ENCODE assay signal across 8 cellular contexts in genomic region chr5:103258368-103258956, GRCh38. TPM values are rescaled to one million over a fixed set of nuclear protein-coding genes. Genes with fewer than 3 reads are reported as not detected.
A peak's percentile ranks its signal among the peaks of the same experiment; 100 is the strongest.
DNase-seq lines count a peak whose midpoint lies in the region; ATAC-seq and TF ChIP-seq lines count a peak whose summit lies in the region.

TSS of gene MACIR (plus strand) at chr5:103258763. CDS start at chr5:103275920, 17,157 bp downstream.

- no peaks in the 10 kb centered on the region for H3K9me3 Mint-ChIP-seq in T-helper 1 cell treated with Interleukin-12 subunit alpha and Interleukin-12 subunit beta and Interleukin-4 antibody, amounts not matched to agents 30 μg/mL and 1 μg/mL, for 36 hours
- H3K9me3 Mint-ChIP-seq in type B pancreatic cell, result no peaks in the 10 kb centered on the region

- H3K27me3 Mint-ChIP-seq in T-helper 1 cell treated with Interleukin-12 subunit alpha and Interleukin-12 subunit beta and Interleukin-4 antibody, amounts not matched to agents 30 μg/mL and 1 μg/mL, for 36 hours (ENCODE audit: low read depth), result peaks cover 29% of the 10 kb centered on the region
- no peaks in the 10 kb centered on the region for H3K27me3 Mint-ChIP-seq in type B pancreatic cell

- peak; percentile 79 for TF ChIP-seq POLR2A in GM15510 (IDR thresholded peaks at IDR 0.05; ENCODE audit: borderline replicate concordance, extremely low read depth, insufficient read length)

- H3K27ac ChIP-seq in heart right ventricle, result peak within 1 kb of the TSS; percentile 68 to 93 (median 86)

- peak within 1 kb of the TSS; percentile 73 to 99 (median 90) for H3K4me3 ChIP-seq in heart right ventricle

- ATAC-seq in HG02884 (IDR thresholded peaks at IDR 0.05; ENCODE audit: unreplicated experiment) (peak; percentile 80), heart right ventricle (peak; percentile 96 to 99 (median 98))

- no peaks in the 10 kb centered on the region for H3K27me3 ChIP-seq in heart right ventricle

- peak within 1 kb of the TSS; percentile 94 for H3K4me3 Mint-ChIP-seq in T-helper 1 cell treated with Interleukin-12 subunit alpha and Interleukin-12 subunit beta and Interleukin-4 antibody, amounts not matched to agents 30 μg/mL and 1 μg/mL, for 36 hours
- H3K4me3 Mint-ChIP-seq in type B pancreatic cell, result peak within 1 kb of the TSS; percentile 95

- WGBS in heart right ventricle, 2 donors, result 0 to 1% methylated on average over 35 to 39 of the region's 45 CpGs

- H3K36me3 ChIP-seq in heart right ventricle, result no peaks in the 10 kb centered on the region

- peaks cover 25% of the 10 kb centered on the region for H3K4me1 Mint-ChIP-seq in T-helper 1 cell treated with Interleukin-12 subunit alpha and Interleukin-12 subunit beta and Interleukin-4 antibody, amounts not matched to agents 30 μg/mL and 1 μg/mL, for 36 hours (ENCODE audit: low read depth)
- H3K4me1 Mint-ChIP-seq in type B pancreatic cell (ENCODE audit: unreplicated experiment), result peaks cover 23% of the 10 kb centered on the region

- peak within 1 kb of the TSS; percentile 78 for H3K27ac Mint-ChIP-seq in T-helper 1 cell treated with Interleukin-12 subunit alpha and Interleukin-12 subunit beta and Interleukin-4 antibody, amounts not matched to agents 30 μg/mL and 1 μg/mL, for 36 hours
- peak within 1 kb of the TSS; percentile 88 for H3K27ac Mint-ChIP-seq in type B pancreatic cell

- intact Hi-C loops in heart right ventricle (cut with DNase I) (loop anchor here in 1 of 10 donors (10.0 kb wide), 1 partner anchor 306 kb away; the partner anchor contains the start of gene NUDT12), posterior cingulate gyrus (cut with DNase I) (loop anchor here (2.0 to 10.0 kb wide), 2 partner anchors 32 to 144 kb away; no protein-coding TSS in a partner anchor)

- H3K4me1 ChIP-seq in heart right ventricle, result peaks cover 0 to 40% (median 30%) of the 10 kb centered on the region in 9 donors

- peak; percentile 87 for DNase-seq in NCI-H1694 (lab: John Stamatoyannopoulos, UW)
- DNase-seq in amygdala (lab: John Stamatoyannopoulos, UW), result peak; percentile 45 to 96 (median 90)
- peak; percentile 97 to 98 for DNase-seq in heart right ventricle
- peak; percentile 86 to 98 (median 92) for DNase-seq in posterior cingulate gyrus
- DNase-seq in type B pancreatic cell (ENCODE audit: extremely low spot score, unreplicated experiment), result peak; percentile 96

- H3K36me3 Mint-ChIP-seq in T-helper 1 cell treated with Interleukin-12 subunit alpha and Interleukin-12 subunit beta and Interleukin-4 antibody, amounts not matched to agents 30 μg/mL and 1 μg/mL, for 36 hours (ENCODE audit: low read depth), result no peaks in the 10 kb centered on the region
- H3K36me3 Mint-ChIP-seq in type B pancreatic cell, result no peaks in the 10 kb centered on the region

- no peaks in the 10 kb centered on the region for H3K9me3 ChIP-seq in heart right ventricle

- TF ChIP-seq CTCF in heart right ventricle (IDR thresholded peaks at IDR 0.05) (peak in 5 of 9 donors; percentile 4 to 33 (median 21)), type B pancreatic cell (conservative IDR thresholded peaks at IDR 0.05) (no peak)

RNA-seq across cellular contexts. Expression of gene MACIR, which starts in this region (rescaled TPM):
- total RNA-seq in heart right ventricle, result 1 to 10 TPM; 2.3 to 5.1 (median 3.8) TPM
- 1 to 10 TPM; 1.8 to 4.8 TPM for polyA plus RNA-seq in heart right ventricle
- 19.3 and 20.8 TPM in 2 replicates for total RNA-seq in type B pancreatic cell (ENCODE audit: low replicate concordance)

Comparison
In these comparisons a context has a peak if more than half of its experiments do, and no peak if none do; other contexts are left out.
1. Peak in every context shown above with its lines: DNase-seq, ATAC-seq, H3K4me3 ChIP-seq and H3K27ac ChIP-seq.